14 cellular contexts compared by ENCODE assay signal in genomic region chr9:123434619-123435240, GRCh38.
DNase-seq lines count a peak whose midpoint lies in the region; TF ChIP-seq lines count a peak whose summit lies in the region.
"Had no signal": no experiment of that assay in that cellular context is flagged by ENCODE, and none has a peak within 500 bp of the region (broad histone marks: within the 10 kb centered on the region; RNA-seq: fewer than 3 reads in every experiment).

No MANE protein-coding gene starts in this region.

- in situ Hi-C loops in astrocyte of the cerebellum (cut with HindIII; ENCODE audit: low sequenced_read_pairs), result no loop called here

- TF ChIP-seq CTCF in astrocyte of the cerebellum (IDR thresholded peaks at IDR 0.05; ENCODE audit: low read depth, low read length, missing control alignments), result peak; percentile 32

- intact Hi-C loops in posterior vena cava (cut with DNase I), result no loop called here

- POLR2A ChIA-PET in HEK293T (lab: Yijun Ruan, JAX), result no interaction called here

- H3K4me3 ChIP-seq in astrocyte of the cerebellum (ENCODE audit: low read depth, low read length), result no peak overlapping the region
- H3K4me3 ChIP-seq: breast epithelium had no signal

- CTCF ChIA-PET in HEK293T (lab: Yijun Ruan, JAX), result interaction anchor here (1.0 kb wide), 1 partner anchor 8 kb away, joined by 3 read pairs; no protein-coding TSS in a partner anchor

- DNase-seq in AG20443 (ENCODE audit: low spot score) (peak; percentile 31), HEK293T (ENCODE audit: extremely low spot score) (peak; percentile 54), astrocyte of the cerebellum (ENCODE audit: low read depth) (no peak), left kidney (ENCODE audit: low read depth, low spot score) (peak; percentile 46), NCI-H1105 treated with DMSO at 0.1 percent for 48 hours (lab: John Stamatoyannopoulos, UW) (no peak), NCI-H510A treated with DMSO at 0.1 percent for 48 hours (lab: John Stamatoyannopoulos, UW) (no peak), posterior vena cava (ENCODE audit: low spot score) (no peak), activated gamma-delta T cell (lab: John Stamatoyannopoulos, UW) (no peak)
- DNase-seq: activated T-cell treated with anti-CD3 and anti-CD28 coated beads, Interleukin-2, amount 50 U/mL, for 1 hour; CD8-positive, alpha-beta T cell; immature natural killer cell; KBM-7; stimulated activated CD4-positive, alpha-beta T cell treated with anti-CD3 and anti-CD28 coated beads, Interleukin-15, amount 100 ng/mL, for 24 hours had no signal

TF ChIP-seq in HEK293T, 16 proteins besides CTCF, POLR2A, EP300 and RAD21:
- TF ChIP-seq CTBP1 (IDR thresholded peaks at IDR 0.05; ENCODE audit: borderline replicate concordance), result no peak
- no peak for TF ChIP-seq TARDBP (IDR thresholded peaks at IDR 0.05)
- TF ChIP-seq NFRKB (IDR thresholded peaks at IDR 0.05), result no peak
- no peak for TF ChIP-seq LEF1 (IDR thresholded peaks at IDR 0.05; ENCODE audit: borderline replicate concordance)
- TF ChIP-seq SUZ12 (IDR thresholded peaks at IDR 0.05), result no peak

Comparison
In these comparisons a context has a peak if more than half of its experiments do, and no peak if none do; other contexts are left out.
1. DNase-seq: peak in AG20443 (single experiment), HEK293T (single experiment) and left kidney (single experiment); none in astrocyte of the cerebellum (single experiment), NCI-H1105 treated with DMSO at 0.1 percent for 48 hours (single experiment), NCI-H510A treated with DMSO at 0.1 percent for 48 hours (single experiment), posterior vena cava (single experiment) and activated gamma-delta T cell (single experiment).